In the genomic region with DNA sequence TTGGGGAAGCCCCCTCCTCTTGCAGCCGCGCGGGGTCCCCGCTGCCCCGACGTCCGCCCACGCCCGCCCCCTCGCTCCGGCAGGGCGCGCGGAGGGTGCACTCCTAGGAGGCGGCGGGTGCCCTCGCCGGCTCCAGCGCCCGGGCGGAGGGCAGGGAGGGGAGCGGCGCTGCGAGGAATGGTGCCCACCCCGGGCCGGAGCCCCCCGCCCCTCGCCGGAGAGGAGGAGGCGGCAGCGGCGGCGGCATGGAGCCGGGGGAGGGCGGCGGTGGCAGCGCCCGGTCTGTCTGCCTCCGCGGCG, we compare ENCODE assay signal across 9 cellular contexts. TPM values are rescaled to one million over a fixed set of nuclear protein-coding genes. Genes with fewer than 3 reads are reported as not detected.
DNase-seq lines count a peak whose midpoint lies in the region; ATAC-seq lines count a peak whose summit lies in the region.
"Had no signal": no experiment of that assay in that cellular context is flagged by ENCODE, and none has a peak within 500 bp of the region (broad histone marks: within the 10 kb centered on the region; RNA-seq: fewer than 3 reads in every experiment).

No MANE protein-coding gene starts in this region.

- H3K27ac Mint-ChIP-seq in activated CD8-positive, alpha-beta memory T cell treated with anti-CD3 and anti-CD28 coated beads, Interleukin-2, amount 10 ng/mL, durations not matched to agents 7 days and 5 days: no peak overlapping the region

- H3K9me3 ChIP-seq in right cardiac atrium (ENCODE audit: control insufficient read depth, low read length): no peaks in the 10 kb centered on the region
- H3K9me3 ChIP-seq in thymus (ENCODE audit: control insufficient read depth): no peaks in the 10 kb centered on the region

- H3K27me3 ChIP-seq in right cardiac atrium (ENCODE audit: control insufficient read depth, insufficient read depth) (no peaks in the 10 kb centered on the region), thymus (ENCODE audit: control insufficient read depth, insufficient read depth) (peaks cover 47% of the 10 kb centered on the region)

- peaks cover 9% of the 10 kb centered on the region for H3K4me1 Mint-ChIP-seq in activated CD8-positive, alpha-beta memory T cell treated with anti-CD3 and anti-CD28 coated beads, Interleukin-2, amount 10 ng/mL, durations not matched to agents 7 days and 5 days

- H3K9me3 Mint-ChIP-seq in activated CD8-positive, alpha-beta memory T cell treated with anti-CD3 and anti-CD28 coated beads, Interleukin-2, amount 10 ng/mL, durations not matched to agents 7 days and 5 days (ENCODE audit: low read depth): no peaks in the 10 kb centered on the region
- H3K9me3 Mint-ChIP-seq: central memory CD8-positive, alpha-beta T cell had no signal

- ATAC-seq in activated CD8-positive, alpha-beta memory T cell treated with anti-CD3 and anti-CD28 coated beads, Interleukin-2, amount 10 ng/mL, durations not matched to agents 7 days and 5 days: no peak
- ATAC-seq in HG03521 (IDR thresholded peaks at IDR 0.05; ENCODE audit: unreplicated experiment): peak; percentile 5
- peak in 1 of 2 donors; percentile 3 for ATAC-seq in right cardiac atrium

- H3K4me1 ChIP-seq in right cardiac atrium (ENCODE audit: control insufficient read depth, insufficient read depth, low read length) (peaks cover 3% of the 10 kb centered on the region), thymus (ENCODE audit: control insufficient read depth, insufficient read depth, low read length) (peaks cover 3% of the 10 kb centered on the region)

- peaks cover 66% of the 10 kb centered on the region for H3K27me3 Mint-ChIP-seq in activated CD8-positive, alpha-beta memory T cell treated with anti-CD3 and anti-CD28 coated beads, Interleukin-2, amount 10 ng/mL, durations not matched to agents 7 days and 5 days

- peak; percentile 59 for DNase-seq in activated CD8-positive, alpha-beta memory T cell treated with anti-CD3 and anti-CD28 coated beads for 24 hours
- DNase-seq in activated CD8-positive, alpha-beta memory T cell treated with anti-CD3 and anti-CD28 coated beads, Interleukin-2, amount 10 ng/mL, durations not matched to agents 7 days and 5 days: no peak
- DNase-seq in right cardiac atrium: no peak
- DNase-seq in activated gamma-delta T cell treated with Interleukin-2 at 50 U/mL for 16 hours: no peak
- DNase-seq in NCI-H128 (lab: John Stamatoyannopoulos, UW; ENCODE audit: unreplicated experiment): no peak
- DNase-seq in activated CD4-positive, alpha-beta T cell treated with anti-CD3 and anti-CD28 coated beads, Interleukin-2, amount 50 U/mL, for 4 hours: no peak

- intact Hi-C loops in right cardiac atrium (cut with DNase I): loop anchor here in 1 of 4 donors (5.0 kb wide), 1 partner anchor 244 kb away; no protein-coding TSS in a partner anchor

- CTCF ChIA-PET in activated CD8-positive, alpha-beta memory T cell treated with anti-CD3 and anti-CD28 coated beads, Interleukin-2, amount 10 ng/mL, durations not matched to agents 7 days and 5 days (lab: Charles Lee): no interaction called here

- WGBS in right cardiac atrium: under 1% methylated on average over 33 of the region's 41 CpGs
- WGBS in thymus: 1% methylated on average over 36 of the region's 41 CpGs

- no peaks in the 10 kb centered on the region for H3K36me3 Mint-ChIP-seq in activated CD8-positive, alpha-beta memory T cell treated with anti-CD3 and anti-CD28 coated beads, Interleukin-2, amount 10 ng/mL, durations not matched to agents 7 days and 5 days

- peak overlapping the region; percentile 65 for H3K4me3 ChIP-seq in right cardiac atrium (ENCODE audit: low read length)
- peak overlapping the region; percentile 58 for H3K4me3 ChIP-seq in thymus (ENCODE audit: low read length)

- H3K36me3 ChIP-seq in thymus (ENCODE audit: control insufficient read depth, insufficient read depth): no peaks in the 10 kb centered on the region

- no peak overlapping the region for H3K27ac ChIP-seq in right cardiac atrium (ENCODE audit: low read length)
- H3K27ac ChIP-seq in thymus (ENCODE audit: low read depth): no peak overlapping the region

- no peak overlapping the region for H3K4me3 Mint-ChIP-seq in activated CD8-positive, alpha-beta memory T cell treated with anti-CD3 and anti-CD28 coated beads, Interleukin-2, amount 10 ng/mL, durations not matched to agents 7 days and 5 days

RNA-seq across cellular contexts. Expression of gene FAM78B, which starts 0.5 kb away (rescaled TPM):
- total RNA-seq in activated CD8-positive, alpha-beta memory T cell treated with anti-CD3 and anti-CD28 coated beads, Interleukin-2, amount 10 ng/mL, durations not matched to agents 7 days and 5 days: under 1 TPM; 0.15 to 0.82 TPM
- 1 to 10 TPM; 3.7 to 4.9 (median 4.4) TPM for total RNA-seq in right cardiac atrium
- polyA plus RNA-seq in right cardiac atrium (2.7 TPM), thymus (0.48 TPM)
